30 cellular contexts compared by ENCODE assay signal in the genomic region with DNA sequence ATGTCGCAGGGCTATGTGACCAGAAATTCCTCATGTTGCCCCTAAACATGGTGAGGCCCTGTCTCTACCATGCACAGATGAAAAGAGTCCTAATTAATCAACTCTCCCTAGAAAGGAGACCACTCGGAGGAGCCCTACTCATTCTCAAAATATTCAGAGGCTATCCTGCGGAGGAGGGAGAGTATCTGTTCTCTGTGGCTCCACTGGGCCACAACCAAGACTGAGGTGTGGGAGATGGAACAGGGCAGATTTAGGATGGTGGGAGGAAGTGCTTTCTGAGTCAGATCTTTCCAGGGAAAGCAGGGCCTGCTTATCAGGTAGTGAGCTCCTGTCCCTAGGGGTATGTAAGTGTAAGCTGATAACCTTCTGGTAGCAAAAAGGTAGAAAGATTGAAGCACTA.
"Had no signal": no experiment of that assay in that cellular context is flagged by ENCODE, and none has a peak within 500 bp of the region (broad histone marks: within the 10 kb centered on the region; RNA-seq: fewer than 3 reads in every experiment).

No MANE protein-coding gene starts in this region.

- H3K27me3 ChIP-seq: ovary, right atrium auricular region, uterus had no signal

- H3K4me3 ChIP-seq: left lung, lower lobe of right lung, neural progenitor cell, ovary, right atrium auricular region, right lobe of liver, smooth muscle cell, suprapubic skin, thoracic aorta, tibial artery, uterus had no signal

- DNase-seq: hypothalamus; immature natural killer cell; kidney; left colon; left lung; lower lobe of right lung; mammary epithelial cell; mesendoderm; naive B cell; natural killer cell; nephron progenitor cell; ovary; right lobe of liver; stimulated activated CD4-positive, alpha-beta T cell treated with anti-CD3 and anti-CD28 coated beads, Interleukin-1b, Interleukin-23, amount 100 ng/mL, for 48 hours; stimulated activated CD4-positive, alpha-beta T cell treated with anti-CD3 and anti-CD28 coated beads, Interleukin-2, amount 100 ng/mL, for 48 hours; stimulated activated CD4-positive, alpha-beta T cell treated with anti-CD3 and anti-CD28 coated beads, Interleukin-4, amount 100 ng/mL, for 4 hours; stimulated activated CD8-positive, alpha-beta memory T cell treated with anti-CD3 and anti-CD28 coated beads, Interleukin-4, amount 100 ng/mL, for 48 hours; stimulated activated naive CD4-positive, alpha-beta T cell; tibial artery; trophoblast cell; uterus had no signal

- FAIRE-seq: islet of Langerhans, kidney had no signal

- H3K4me1 Mint-ChIP-seq: immature natural killer cell, mesothelial cell of epicardium, natural killer cell had no signal

- H3K36me3 ChIP-seq: left lung, lower lobe of right lung, neural progenitor cell, ovary, right atrium auricular region, right lobe of liver, suprapubic skin, thoracic aorta, tibial artery, uterus had no signal

- H3K9me3 Mint-ChIP-seq: immature natural killer cell; naive B cell; natural killer cell; nephron progenitor cell; neural progenitor cell; stimulated activated naive CD8-positive, alpha-beta T cell treated with anti-CD3 and anti-CD28 coated beads, Interleukin-15, Interleukin-2, amounts not matched to agents 100 ng/mL and 50 ng/mL, for 24 hours had no signal

- H3K4me3 Mint-ChIP-seq: immature natural killer cell; mesothelial cell of epicardium; naive B cell; natural killer cell; nephron progenitor cell; neural progenitor cell; stimulated activated naive CD8-positive, alpha-beta T cell treated with anti-CD3 and anti-CD28 coated beads, Interleukin-15, Interleukin-2, amounts not matched to agents 100 ng/mL and 50 ng/mL, for 24 hours had no signal

- ATAC-seq: left colon, left lung, lower lobe of right lung, natural killer cell, right lobe of liver had no signal

- H3K27ac ChIP-seq: left lung, lower lobe of right lung, neural progenitor cell, ovary, right atrium auricular region, right lobe of liver, suprapubic skin, thoracic aorta, tibial artery, uterus had no signal

- H2AFZ ChIP-seq: neural progenitor cell had no signal

- H3K9ac ChIP-seq: neural progenitor cell had no signal

- H3K4me1 ChIP-seq: left lung, lower lobe of right lung, neural progenitor cell, right lobe of liver, tibial artery, uterus had no signal

- H3K4me2 ChIP-seq: neural progenitor cell, smooth muscle cell had no signal

- H3K36me3 Mint-ChIP-seq: immature natural killer cell, mesothelial cell of epicardium, naive B cell, neural progenitor cell had no signal

- H3K9me3 ChIP-seq: left lung, lower lobe of right lung, ovary, right lobe of liver, suprapubic skin, thoracic aorta, tibial artery, uterus had no signal

- H3K27ac Mint-ChIP-seq: immature natural killer cell; mesothelial cell of epicardium; naive B cell; natural killer cell; nephron progenitor cell; neural progenitor cell; progenitor cell of endocrine pancreas; stimulated activated naive CD8-positive, alpha-beta T cell treated with anti-CD3 and anti-CD28 coated beads, Interleukin-15, Interleukin-2, amounts not matched to agents 100 ng/mL and 50 ng/mL, for 24 hours had no signal
